In the genomic region with DNA sequence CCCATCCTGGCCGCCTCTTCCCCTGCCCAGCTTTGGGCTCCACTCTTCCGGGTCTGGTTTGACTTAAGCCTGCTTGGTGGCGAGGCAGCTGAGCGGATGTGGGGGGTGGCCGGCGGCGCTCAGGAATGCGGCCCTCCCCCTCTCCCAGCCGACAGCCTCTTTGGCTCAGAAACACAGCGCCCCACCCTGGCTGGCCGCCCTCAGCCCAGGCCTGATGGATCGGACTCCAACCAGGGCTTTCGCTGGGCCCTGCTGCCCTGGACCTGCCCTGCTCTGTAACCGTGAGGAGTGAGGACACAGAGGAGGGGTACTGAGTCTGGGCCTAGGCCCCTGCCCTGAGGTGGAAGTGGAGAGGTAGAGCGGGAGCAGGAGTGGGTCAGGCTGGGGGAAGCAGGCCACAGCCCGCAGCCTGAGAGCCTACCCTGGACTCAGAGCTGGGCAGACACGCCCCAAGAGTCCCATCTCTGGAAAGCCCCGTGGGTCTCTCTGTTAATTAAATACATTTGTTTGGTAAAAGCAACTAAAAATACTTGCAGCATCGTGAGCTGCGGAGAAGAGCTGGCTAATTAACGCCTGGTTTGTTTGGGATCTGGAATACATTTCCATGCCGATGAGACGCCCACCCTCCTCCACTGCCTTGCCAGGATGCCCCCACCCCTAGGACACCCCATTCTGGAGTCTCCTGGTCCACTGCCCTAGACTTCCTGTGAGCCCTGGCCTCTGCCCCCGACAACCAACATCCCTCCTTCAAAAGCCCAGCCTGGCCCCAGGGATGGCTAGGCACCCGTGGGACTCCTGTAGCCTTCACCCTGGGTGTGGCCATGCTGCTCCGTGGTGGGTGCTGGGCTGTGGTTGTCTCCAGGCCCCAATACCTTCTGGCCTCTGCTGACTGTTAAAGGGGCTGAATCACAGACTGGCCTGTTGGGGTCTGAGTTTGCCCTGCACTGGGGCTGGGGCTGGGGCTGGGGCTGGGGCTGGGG, we compare ENCODE assay signal across 8 cellular contexts.
A peak's percentile ranks its signal among the peaks of the same experiment; 100 is the strongest.
DNase-seq lines count a peak whose midpoint lies in the region; ATAC-seq and TF ChIP-seq lines count a peak whose summit lies in the region.

No MANE protein-coding gene starts in this region.

- peaks cover 16% of the 10 kb centered on the region for H3K36me3 ChIP-seq in HUES6 (ENCODE audit: control insufficient read depth, insufficient read depth, low read length)

- peak overlapping the region; percentile 2 for H3K9ac ChIP-seq in HUES6 (ENCODE audit: low read length)

- H3K4me3 ChIP-seq in HUES6 (ENCODE audit: low read depth, low read length) (no peak overlapping the region), coronary artery (peak overlapping the region; percentile 59)

- H3K9me3 ChIP-seq in HUES6 (ENCODE audit: control insufficient read depth, insufficient read depth, low read depth, low read length) = no peaks in the 10 kb centered on the region

- no peaks in the 10 kb centered on the region for H3K27me3 ChIP-seq in HUES6 (ENCODE audit: control insufficient read depth, insufficient read depth, low read length)

- in situ Hi-C loops in KBM-7 (cut with MboI; ENCODE audit: low pct_unique_long_range_greater_than_20kb, low sequenced_read_pairs) = no loop called here

- TF ChIP-seq CTCF in coronary artery (IDR thresholded peaks at IDR 0.05) = no peak

- peaks cover 26% of the 10 kb centered on the region for H3K4me1 ChIP-seq in HUES6 (ENCODE audit: control insufficient read depth, insufficient read depth, low read length)

- ATAC-seq in GM21576 (IDR thresholded peaks at IDR 0.05; ENCODE audit: unreplicated experiment) = no peak
- no peak for ATAC-seq in HG02884 (IDR thresholded peaks at IDR 0.05; ENCODE audit: unreplicated experiment)

- peak; percentile 94 for DNase-seq in coronary artery (ENCODE audit: low spot score)
- peak; percentile 93 for DNase-seq in left kidney (ENCODE audit: low read depth, low spot score)
- peak in 34 of 49 donors; percentile 7 to 61 (median 32) for DNase-seq in substantia nigra (lab: John Stamatoyannopoulos, UW)
- no peak for DNase-seq in KBM-7
- no peak for DNase-seq in activated CD4-positive, alpha-beta T cell treated with anti-CD3 and anti-CD28 coated beads for 48 hours

- peak overlapping the region; percentile 59 for H3K27ac ChIP-seq in HUES6 (ENCODE audit: low read depth, low read length)
- peak overlapping the region; percentile 68 to 90 for H3K27ac ChIP-seq in coronary artery
- peak overlapping the region; percentile 21 for H3K27ac ChIP-seq in substantia nigra (ENCODE audit: low read depth, low read length, poor library complexity, severe bottlenecking)

Comparison
In these comparisons a context has a peak if more than half of its experiments do, and no peak if none do; other contexts are left out.
1. H3K27ac ChIP-seq: peak in every context shown above with its lines; median percentile 79 in coronary artery; 59 in HUES6; 21 in substantia nigra.
2. DNase-seq: peak in coronary artery (single experiment), left kidney (single experiment) and substantia nigra (34 of 49); none in KBM-7 (single experiment) and activated CD4-positive, alpha-beta T cell treated with anti-CD3 and anti-CD28 coated beads for 48 hours (single experiment).